Comparison of ENCODE assay signal across 22 cellular contexts in the genomic region with DNA sequence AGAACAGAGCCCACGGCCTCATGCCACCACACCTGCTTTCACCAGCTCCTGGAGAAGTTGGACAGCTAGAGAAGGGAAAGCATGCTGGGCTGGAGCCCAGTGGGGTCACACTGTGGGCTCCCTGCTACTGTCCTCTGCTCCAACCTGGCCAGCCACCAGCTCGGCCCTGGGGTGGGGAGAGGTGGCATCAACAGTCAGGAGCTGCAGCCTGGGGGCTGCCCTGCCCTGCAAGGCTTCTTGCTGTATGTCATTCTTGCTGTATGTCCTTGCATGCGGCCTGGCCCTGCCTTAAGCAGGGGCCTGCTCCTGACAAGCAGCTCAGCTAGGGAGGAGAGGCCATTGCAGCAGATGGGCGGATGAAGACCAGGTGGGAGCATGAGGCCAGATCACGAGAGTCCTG.
"Had no signal": no experiment of that assay in that cellular context is flagged by ENCODE, and none has a peak within 500 bp of the region (broad histone marks: within the 10 kb centered on the region; RNA-seq: fewer than 3 reads in every experiment).

No MANE protein-coding gene starts in this region.

- H3K9me3 Mint-ChIP-seq: effector memory CD8-positive, alpha-beta T cell had no signal

- H3K4me3 Mint-ChIP-seq: effector memory CD8-positive, alpha-beta T cell; endodermal cell had no signal

- ATAC-seq: effector memory CD8-positive, alpha-beta T cell; foreskin keratinocyte; gastrocnemius medialis; gastroesophageal sphincter; heart left ventricle had no signal

- H3K27me3 ChIP-seq: colonic mucosa, dorsolateral prefrontal cortex, esophagus muscularis mucosa, gastrocnemius medialis, gastroesophageal sphincter, heart left ventricle had no signal

- DNase-seq: colonic mucosa; cortex of kidney; dermis blood vessel endothelial cell; dorsolateral prefrontal cortex; effector CD4-positive, alpha-beta T cell; effector CD8-positive, alpha-beta T cell; effector memory CD4-positive, alpha-beta T cell; effector memory CD8-positive, alpha-beta T cell; endodermal cell; erythroblast; esophagus squamous epithelium; foreskin fibroblast; foreskin keratinocyte; foreskin melanocyte; gastrocnemius medialis; glutamatergic neuron; head of caudate nucleus; heart left ventricle had no signal

- H3K27ac ChIP-seq: colonic mucosa, coronary artery, dorsolateral prefrontal cortex, epithelial cell of prostate, esophagus muscularis mucosa, esophagus squamous epithelium, foreskin keratinocyte, gastrocnemius medialis, gastroesophageal sphincter had no signal

- H3K9me3 ChIP-seq: colonic mucosa, gastrocnemius medialis had no signal

- H3K27ac Mint-ChIP-seq: effector memory CD8-positive, alpha-beta T cell; endodermal cell had no signal

- H3K4me3 ChIP-seq: colonic mucosa, coronary artery, dorsolateral prefrontal cortex, esophagus muscularis mucosa, esophagus squamous epithelium, gastrocnemius medialis, gastroesophageal sphincter, heart left ventricle had no signal

- H3K36me3 ChIP-seq: colonic mucosa, esophagus muscularis mucosa, esophagus squamous epithelium, gastrocnemius medialis, gastroesophageal sphincter, heart left ventricle had no signal

- H3K4me1 ChIP-seq: colonic mucosa had no signal
